ENCODE assay signal across 8 cellular contexts in genomic region chr6:158030380-158031190, GRCh38. TPM values are rescaled to one million over a fixed set of nuclear protein-coding genes. Genes with fewer than 3 reads are reported as not detected.
DNase-seq lines count a peak whose midpoint lies in the region; ATAC-seq and TF ChIP-seq lines count a peak whose summit lies in the region.
"Not testable (repeated sequence)": the region's sequence is repeated elsewhere in the genome, so short reads cannot be mapped to it uniquely, and the experiment has no call there.

No MANE protein-coding gene starts in this region.

- ATAC-seq in GM21529 (IDR thresholded peaks at IDR 0.05; ENCODE audit: unreplicated experiment) = peak; percentile 1
- ATAC-seq in activated CD8-positive, alpha-beta memory T cell treated with anti-CD3 and anti-CD28 coated beads, Interleukin-2, amount 10 ng/mL, durations not matched to agents 7 days and 5 days; aorta (ENCODE audit: low FRiP score): not testable (repeated sequence)

- H3K27me3 Mint-ChIP-seq in activated CD8-positive, alpha-beta memory T cell treated with anti-CD3 and anti-CD28 coated beads, Interleukin-2, amount 10 ng/mL, durations not matched to agents 7 days and 5 days = not testable (repeated sequence)

- in situ Hi-C loops in brain microvascular endothelial cell (cut with HindIII; ENCODE audit: low pct_ligation_motif_present, low sequenced_read_pairs) = not testable (repeated sequence)

- DNase-seq in Peyer's patch (peak in 1 of 3 donors; percentile 15), mesenteric fat pad (ENCODE audit: low spot score) (peak; percentile 33), aorta (peak; percentile 21 to 42)
- not testable (repeated sequence) for DNase-seq in activated CD8-positive, alpha-beta memory T cell treated with anti-CD3 and anti-CD28 coated beads, Interleukin-2, amount 10 ng/mL, durations not matched to agents 7 days and 5 days; brain microvascular endothelial cell; fibroblast of lung (ENCODE audit: low read depth in 2 of 2)

- H3K4me3 Mint-ChIP-seq in activated CD8-positive, alpha-beta memory T cell treated with anti-CD3 and anti-CD28 coated beads, Interleukin-2, amount 10 ng/mL, durations not matched to agents 7 days and 5 days = not testable (repeated sequence)

- intact Hi-C loops in aorta (cut with DNase I) = not testable (repeated sequence)

- H3K9me3 ChIP-seq in Peyer's patch; fibroblast of lung (ENCODE audit: control insufficient read depth, insufficient read depth, low read depth, low read length); skeletal muscle satellite cell (replicated peaks; ENCODE audit: low read length); aorta (ENCODE audit: control insufficient read depth, low read length): not testable (repeated sequence)

- H3K9ac ChIP-seq in fibroblast of lung (ENCODE audit: insufficient read depth, low read length) = peak overlapping the region; percentile 25
- H3K9ac ChIP-seq in skeletal muscle satellite cell (ENCODE audit: low read depth, low read length) = peak overlapping the region; percentile 71

- TF ChIP-seq POLR2A in Peyer's patch (IDR thresholded peaks at IDR 0.05) = not testable (repeated sequence)

- H3K9me3 Mint-ChIP-seq in activated CD8-positive, alpha-beta memory T cell treated with anti-CD3 and anti-CD28 coated beads, Interleukin-2, amount 10 ng/mL, durations not matched to agents 7 days and 5 days (ENCODE audit: low read depth) = not testable (repeated sequence)

- H3K4me1 Mint-ChIP-seq in activated CD8-positive, alpha-beta memory T cell treated with anti-CD3 and anti-CD28 coated beads, Interleukin-2, amount 10 ng/mL, durations not matched to agents 7 days and 5 days = peaks cover 59% of the 10 kb centered on the region

- H4K20me1 ChIP-seq in fibroblast of lung (ENCODE audit: control insufficient read depth, extremely low read depth, insufficient read depth, low read length) = not testable (repeated sequence)

- H3K4me1 ChIP-seq in Peyer's patch (peaks cover 5 to 50% (median 8%) of the 10 kb centered on the region in 4 donors), fibroblast of lung (ENCODE audit: control insufficient read depth, extremely low read depth, insufficient read depth, low read length) (peaks cover 50% of the 10 kb centered on the region), skeletal muscle satellite cell (ENCODE audit: control insufficient read depth, insufficient read depth, low read length) (peaks cover 63% of the 10 kb centered on the region)
- not testable (repeated sequence) for H3K4me1 ChIP-seq in aorta (ENCODE audit: control insufficient read depth in 1 of 2, insufficient read depth in 2 of 2, low read length in 2 of 2)

- H3K4me3 ChIP-seq in Peyer's patch; brain microvascular endothelial cell (ENCODE audit: low read depth, low read length); fibroblast of lung (replicated peaks in 1 of 4; ENCODE audit: control extremely low read depth in 1 of 4, insufficient read depth in 1 of 4, low read depth in 3 of 4, low read length in 4 of 4); skeletal muscle satellite cell (ENCODE audit: low read length); aorta (ENCODE audit: low read length in 2 of 2): not testable (repeated sequence)

- not testable (repeated sequence) for TF ChIP-seq CTCF in Peyer's patch (IDR thresholded peaks at IDR 0.05); brain microvascular endothelial cell (IDR thresholded peaks at IDR 0.05; ENCODE audit: low read depth, low read length, missing control alignments); fibroblast of lung (conservative IDR thresholded peaks at IDR 0.05 in 1 of 2, IDR thresholded peaks at IDR 0.05 in 1 of 2; ENCODE audit: low read depth in 1 of 2, low read length in 2 of 2)

- not testable (repeated sequence) for H2AFZ ChIP-seq in fibroblast of lung (ENCODE audit: low read length)

- peak overlapping the region; percentile 86 for H3K27ac Mint-ChIP-seq in activated CD8-positive, alpha-beta memory T cell treated with anti-CD3 and anti-CD28 coated beads, Interleukin-2, amount 10 ng/mL, durations not matched to agents 7 days and 5 days

- peak overlapping the region in 3 of 4 donors; percentile 38 to 62 (median 39) for H3K27ac ChIP-seq in Peyer's patch
- H3K27ac ChIP-seq in brain microvascular endothelial cell = peak overlapping the region; percentile 96
- H3K27ac ChIP-seq in fibroblast of lung (ENCODE audit: insufficient read depth, low read length) = peak overlapping the region; percentile 95
- H3K27ac ChIP-seq in aorta (ENCODE audit: low read depth in 1 of 2, low read length in 2 of 2) = peak overlapping the region in 1 of 2 donors; percentile 13

- not testable (repeated sequence) for H3K4me2 ChIP-seq in fibroblast of lung (ENCODE audit: extremely low read depth, insufficient read depth, low read length)
- peak overlapping the region; percentile 67 for H3K4me2 ChIP-seq in skeletal muscle satellite cell (ENCODE audit: low read length)

- peaks cover 0 to 23% (median 0%) of the 10 kb centered on the region in 3 donors for H3K36me3 ChIP-seq in Peyer's patch
- peaks cover 56% of the 10 kb centered on the region for H3K36me3 ChIP-seq in brain microvascular endothelial cell (replicated peaks)
- peaks cover 10% of the 10 kb centered on the region for H3K36me3 ChIP-seq in fibroblast of lung (ENCODE audit: control insufficient read depth, insufficient read depth, low read length)
- peaks cover 38% of the 10 kb centered on the region for H3K36me3 ChIP-seq in skeletal muscle satellite cell (ENCODE audit: insufficient read depth, low read length)
- not testable (repeated sequence) for H3K36me3 ChIP-seq in aorta (ENCODE audit: control insufficient read depth in 1 of 2, insufficient read depth in 2 of 2, low read length in 1 of 2)

- CTCF ChIA-PET in activated CD8-positive, alpha-beta memory T cell treated with anti-CD3 and anti-CD28 coated beads, Interleukin-2, amount 10 ng/mL, durations not matched to agents 7 days and 5 days (lab: Charles Lee) = interaction anchor here (0.7 to 4.3 kb wide), 8 partner anchors 11 to 47 kb away, joined by 3 to 13 read pairs (median 4); no protein-coding TSS in a partner anchor

- peaks cover 46% of the 10 kb centered on the region for H3K36me3 Mint-ChIP-seq in activated CD8-positive, alpha-beta memory T cell treated with anti-CD3 and anti-CD28 coated beads, Interleukin-2, amount 10 ng/mL, durations not matched to agents 7 days and 5 days

- peaks cover 48% of the 10 kb centered on the region for H3K79me2 ChIP-seq in fibroblast of lung (ENCODE audit: control insufficient read depth, insufficient read depth, low read length)

- not testable (repeated sequence) for H3K27me3 ChIP-seq in Peyer's patch; brain microvascular endothelial cell (replicated peaks); fibroblast of lung (ENCODE audit: control insufficient read depth, insufficient read depth, low read length); skeletal muscle satellite cell (ENCODE audit: control insufficient read depth, insufficient read depth, low read length); aorta (ENCODE audit: control insufficient read depth in 1 of 2, insufficient read depth in 2 of 2, low read length in 1 of 2)

- WGBS in aorta, 2 donors = 92 to 94% methylated on average over 14 of the region's 14 CpGs

RNA-seq across cellular contexts. Expression of gene SYNJ2, which starts 48.9 kb away (rescaled TPM):
- total RNA-seq in Peyer's patch (10 to 100 TPM; 26.8 to 47.2 (median 34.0) TPM), fibroblast of lung (43.4 and 57.3 TPM in 2 replicates), mesenteric fat pad (7.5 TPM), aorta (10 to 100 TPM; 26.8 to 38.7 TPM)
- total RNA-seq in activated CD8-positive, alpha-beta memory T cell treated with anti-CD3 and anti-CD28 coated beads, Interleukin-2, amount 10 ng/mL, durations not matched to agents 7 days and 5 days = 10 to 100 TPM; 41.2 to 42.7 TPM
- polyA plus RNA-seq in fibroblast of lung (23.5 and 41.3 TPM in 2 replicates), aorta (10 to 100 TPM in 1 of 2 donors, 1 to 10 TPM in 1; 8.6 to 17.9 TPM)
- polyA plus RNA-seq in fibroblast of lung (2012) = 18.1 and 31.8 TPM in 2 replicates
- 51.7 and 102 TPM in 2 replicates for polyA minus RNA-seq in fibroblast of lung (ENCODE audit: low replicate concordance)
- 23.6 and 32.5 TPM in 2 replicates for total RNA-seq in skeletal muscle satellite cell (2012; rRNA removed)
